In genomic region chr6:24874776-24875175, GRCh38 we compare ENCODE assay signal across 16 cellular contexts.
"Had no signal": no experiment of that assay in that cellular context is flagged by ENCODE, and none has a peak within 500 bp of the region (broad histone marks: within the 10 kb centered on the region; RNA-seq: fewer than 3 reads in every experiment).

No MANE protein-coding gene starts in this region.

- H3K4me2 ChIP-seq: neural progenitor cell had no signal

- H3K27me3 ChIP-seq: neural progenitor cell had no signal

- H3K27ac ChIP-seq: neural progenitor cell, parathyroid adenoma, thoracic aorta had no signal

- H3K36me3 Mint-ChIP-seq: neural progenitor cell had no signal

- H3K79me2 ChIP-seq: parathyroid adenoma had no signal

- H3K9ac ChIP-seq: neural progenitor cell, parathyroid adenoma had no signal

- H3K27ac Mint-ChIP-seq: activated naive CD4-positive, alpha-beta T cell treated with anti-CD3 and anti-CD28 coated beads, Interleukin-2, amount 50 U/mL, for 72 hours; neural progenitor cell had no signal

- H3K9me3 ChIP-seq: thoracic aorta had no signal

- H2AFZ ChIP-seq: neural progenitor cell, parathyroid adenoma had no signal

- H3K4me3 Mint-ChIP-seq: brain, neural progenitor cell had no signal

- H3K4me1 ChIP-seq: parathyroid adenoma had no signal

- H3K27me3 Mint-ChIP-seq: brain had no signal

- DNase-seq: activated CD4-positive, alpha-beta T cell treated with anti-CD3 and anti-CD28 coated beads for 4 hours; activated T-cell treated with anti-CD3 and anti-CD28 coated beads for 4 hours; effector CD8-positive, alpha-beta T cell; foreskin fibroblast; glutamatergic neuron; kidney glomerular epithelial cell; mesenchymal stem cell; retina; stimulated activated CD4-positive, alpha-beta T cell treated with anti-CD3 and anti-CD28 coated beads, Interleukin-12 subunit alpha, Interleukin-12 subunit beta, amount 100 ng/mL, for 4 hours; stimulated activated CD4-positive, alpha-beta T cell treated with anti-CD3 and anti-CD28 coated beads, Interleukin-2, amount 100 ng/mL, for 24 hours; T-helper 1 cell had no signal

- H3K4me3 ChIP-seq: neural progenitor cell, thoracic aorta had no signal

- H3K36me3 ChIP-seq: neural progenitor cell, thoracic aorta had no signal

- ATAC-seq: activated naive CD4-positive, alpha-beta T cell treated with anti-CD3 and anti-CD28 coated beads, Interleukin-2, amount 50 U/mL, for 72 hours had no signal
